In genomic region chr14:68312884-68313725, GRCh38 we compare ENCODE assay signal across 8 cellular contexts.
DNase-seq lines count a peak whose midpoint lies in the region; ATAC-seq, FAIRE-seq and TF ChIP-seq lines count a peak whose summit lies in the region.

No MANE protein-coding gene starts in this region.

- H3K27ac ChIP-seq in upper lobe of right lung, result no peak overlapping the region

- no peak overlapping the region for H3K4me3 Mint-ChIP-seq in activated naive CD8-positive, alpha-beta T cell treated with anti-CD3 and anti-CD28 coated beads for 36 hours
- no peak overlapping the region for H3K4me3 Mint-ChIP-seq in osteocyte (ENCODE audit: unreplicated experiment)

- H3K9me3 Mint-ChIP-seq in activated naive CD8-positive, alpha-beta T cell treated with anti-CD3 and anti-CD28 coated beads for 36 hours, result no peaks in the 10 kb centered on the region
- no peaks in the 10 kb centered on the region for H3K9me3 Mint-ChIP-seq in osteocyte (ENCODE audit: unreplicated experiment)

- H3K27me3 ChIP-seq in upper lobe of right lung, result no peaks in the 10 kb centered on the region

- H3K36me3 ChIP-seq in upper lobe of right lung, result no peaks in the 10 kb centered on the region

- peaks cover 24% of the 10 kb centered on the region for H3K4me1 Mint-ChIP-seq in activated naive CD8-positive, alpha-beta T cell treated with anti-CD3 and anti-CD28 coated beads for 36 hours
- peaks cover 12% of the 10 kb centered on the region for H3K4me1 Mint-ChIP-seq in osteocyte (ENCODE audit: unreplicated experiment)

- no peaks in the 10 kb centered on the region for H3K9me3 ChIP-seq in upper lobe of right lung

- FAIRE-seq in frontal cortex (lab: Jason Lieb, UNC), result no peak

- TF ChIP-seq CTCF in osteocyte (IDR thresholded peaks at IDR 0.05) (no peak), upper lobe of right lung (IDR thresholded peaks at IDR 0.05) (no peak)

- H3K36me3 Mint-ChIP-seq in activated naive CD8-positive, alpha-beta T cell treated with anti-CD3 and anti-CD28 coated beads for 36 hours, result peaks cover 16% of the 10 kb centered on the region
- H3K36me3 Mint-ChIP-seq in osteocyte (ENCODE audit: unreplicated experiment), result no peaks in the 10 kb centered on the region

- intact Hi-C loops in upper lobe of right lung (cut with DNase I), result no loop called here

- DNase-seq in DMS 273 treated with DMSO at 0.1 percent for 48 hours (lab: John Stamatoyannopoulos, UW), result peak; percentile 4
- peak; percentile 38 for DNase-seq in GM19240 (ENCODE audit: insufficient read length, low spot score)
- DNase-seq in activated naive CD8-positive, alpha-beta T cell treated with anti-CD3 and anti-CD28 coated beads for 36 hours, result peak; percentile 19
- no peak for DNase-seq in C1 segment of cervical spinal cord (lab: John Stamatoyannopoulos, UW)
- DNase-seq in frontal cortex (ENCODE audit: low spot score in 2 of 2), result no peak
- no peak for DNase-seq in osteocyte (ENCODE audit: extremely low spot score, unreplicated experiment)
- no peak for DNase-seq in upper lobe of right lung

- H3K27ac Mint-ChIP-seq in activated naive CD8-positive, alpha-beta T cell treated with anti-CD3 and anti-CD28 coated beads for 36 hours, result peak overlapping the region; percentile 54
- no peak overlapping the region for H3K27ac Mint-ChIP-seq in osteocyte (ENCODE audit: unreplicated experiment)

- no peak overlapping the region for H3K4me3 ChIP-seq in upper lobe of right lung

- peaks cover 11% of the 10 kb centered on the region for H3K4me1 ChIP-seq in upper lobe of right lung

- H3K27me3 Mint-ChIP-seq in activated naive CD8-positive, alpha-beta T cell treated with anti-CD3 and anti-CD28 coated beads for 36 hours, result no peaks in the 10 kb centered on the region
- H3K27me3 Mint-ChIP-seq in osteocyte (ENCODE audit: unreplicated experiment), result no peaks in the 10 kb centered on the region

- ATAC-seq in HG03025 (IDR thresholded peaks at IDR 0.05; ENCODE audit: low FRiP score, unreplicated experiment) (peak; percentile 87), upper lobe of right lung (no peak)

Comparison
In these comparisons a context has a peak if more than half of its experiments do, and no peak if none do; other contexts are left out.
1. DNase-seq: peak in DMS 273 treated with DMSO at 0.1 percent for 48 hours (single experiment), GM19240 (single experiment) and activated naive CD8-positive, alpha-beta T cell treated with anti-CD3 and anti-CD28 coated beads for 36 hours (single experiment); none in C1 segment of cervical spinal cord (0 of 14), frontal cortex (0 of 2), osteocyte (single experiment) and upper lobe of right lung (single experiment).